Comparison of ENCODE assay signal across 15 cellular contexts in the genomic region with DNA sequence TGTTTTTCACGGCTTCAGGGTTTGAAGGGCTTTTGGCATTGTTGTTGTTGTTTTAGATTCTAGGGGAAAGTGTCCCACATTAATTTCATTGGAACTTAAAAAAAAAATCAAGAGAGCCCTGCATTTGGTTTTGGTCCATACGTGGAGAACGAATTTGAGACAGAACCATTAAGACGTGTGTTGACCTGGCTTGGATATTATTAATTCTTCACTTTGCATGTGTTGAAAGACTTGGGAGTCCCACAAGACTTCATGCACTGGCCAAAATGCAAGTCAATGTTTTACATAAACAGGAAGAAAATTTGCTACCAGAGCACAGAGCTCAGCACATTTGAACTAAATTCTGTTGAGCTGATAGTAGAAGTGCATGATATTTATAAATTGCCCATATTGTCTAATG.
"Had no signal": no experiment of that assay in that cellular context is flagged by ENCODE, and none has a peak within 500 bp of the region (broad histone marks: within the 10 kb centered on the region; RNA-seq: fewer than 3 reads in every experiment).

No MANE protein-coding gene starts in this region.

- H3K4me1 ChIP-seq: Peyer's patch, SJSA1 had no signal

- ATAC-seq: activated CD8-positive, alpha-beta T cell treated with anti-CD3 and anti-CD28 coated beads, Interleukin-2, amount 10 ng/mL, durations not matched to agents 7 days and 5 days had no signal

- H3K27ac ChIP-seq: Peyer's patch, SJSA1 had no signal

- H3K4me3 ChIP-seq: K562, Peyer's patch, SJSA1 had no signal

- H3K9me3 ChIP-seq: Peyer's patch, SJSA1, SK-N-SH had no signal

- DNase-seq: activated CD4-positive, alpha-beta T cell treated with anti-CD3 and anti-CD28 coated beads, Interleukin-2, amount 10 ng/mL, durations not matched to agents 24 days and 14 days; activated CD4-positive, alpha-beta T cell treated with anti-CD3 and anti-CD28 coated beads, Interleukin-2, amount 50 U/mL, for 48 hours; activated CD8-positive, alpha-beta T cell treated with anti-CD3 and anti-CD28 coated beads, Interleukin-2, amount 10 ng/mL, durations not matched to agents 7 days and 5 days; activated gamma-delta T cell treated with Interleukin-2 at 50 U/mL for 16 hours; activated naive CD4-positive, alpha-beta T cell treated with anti-CD3 and anti-CD28 coated beads for 36 hours; activated T-cell treated with anti-CD3 and anti-CD28 coated beads, Interleukin-2, amount 50 U/mL, for 24 hours; NCI-H2107; NCI-H510A; NCI-H526; NK-92 treated with Interleukin-12 subunit alpha and Interleukin-12 subunit beta, amount 100 ng/mL, for 24 hours; PC-3; Peyer's patch; SK-N-SH had no signal

- H3K9ac ChIP-seq: SK-N-SH had no signal

- H3K27me3 ChIP-seq: Peyer's patch, SJSA1 had no signal

- H3K36me3 ChIP-seq: Peyer's patch, SJSA1 had no signal
